7 cellular contexts compared by ENCODE assay signal in genomic region chr14:27715561-27715960, GRCh38.
"Had no signal": no experiment of that assay in that cellular context is flagged by ENCODE, and none has a peak within 500 bp of the region (broad histone marks: within the 10 kb centered on the region; RNA-seq: fewer than 3 reads in every experiment).

No MANE protein-coding gene starts in this region.

- H3K9me3 ChIP-seq: HAP-1 had no signal

- ATAC-seq: HCT116 had no signal

- H3K36me3 ChIP-seq: HAP-1 had no signal

- H3K27ac ChIP-seq: GM23248 had no signal

- H2AFZ ChIP-seq: GM23248 had no signal

- FAIRE-seq: HTR-8/SVneo had no signal

- H3K4me3 ChIP-seq: GM23248, HAP-1 had no signal

- DNase-seq: GM23248, GOT3, H7, KG1 had no signal

- H3K9ac ChIP-seq: GM23248 had no signal

- H3K4me1 ChIP-seq: HAP-1 had no signal
